8 cellular contexts compared by ENCODE assay signal in genomic region chr19:12791345-12792047, GRCh38. TPM values are rescaled to one million over a fixed set of nuclear protein-coding genes. Genes with fewer than 3 reads are reported as not detected.
A peak's percentile ranks its signal among the peaks of the same experiment; 100 is the strongest.
DNase-seq lines count a peak whose midpoint lies in the region; ATAC-seq, FAIRE-seq and TF ChIP-seq lines count a peak whose summit lies in the region.

Gene JUNB, plus strand, starts transcription at chr19:12791486. Its CDS starts 286 bp downstream, at chr19:12791772.

- TF ChIP-seq CTCF in OCI-LY7 (conservative IDR thresholded peaks at IDR 0.05; ENCODE audit: low read length) (no peak; the same call in 1 of the 2 replicates), endothelial cell of umbilical vein (IDR thresholded peaks at IDR 0.05; ENCODE audit: extremely low read depth in 1 of 2, insufficient read depth in 1 of 2, low read depth in 1 of 2, low read length in 2 of 2) (peak; percentile 4 to 12)

- dilution Hi-C loops in endothelial cell of umbilical vein (cut with MboI; ENCODE audit: extremely low pct_ligation_motif_present, low sequenced_read_pairs), result no loop called here

- H3K9me3 ChIP-seq in CD4-positive, CD25-positive, alpha-beta regulatory T cell (ENCODE audit: control insufficient read depth in 2 of 2, low read length in 2 of 2), result no peaks in the 10 kb centered on the region
- H3K9me3 ChIP-seq in OCI-LY7 (ENCODE audit: low read length), result no peaks in the 10 kb centered on the region
- no peaks in the 10 kb centered on the region for H3K9me3 ChIP-seq in endothelial cell of umbilical vein (replicated peaks; ENCODE audit: control insufficient read depth, insufficient read depth, low read length)

- H3K27ac ChIP-seq in CD4-positive, CD25-positive, alpha-beta regulatory T cell (ENCODE audit: insufficient read depth, low read length, poor library complexity, severe bottlenecking), result peak within 1 kb of the TSS; percentile 100
- H3K27ac ChIP-seq in OCI-LY7 (ENCODE audit: low read depth, low read length, poor library complexity, severe bottlenecking) (peak within 1 kb of the TSS; percentile 77), endothelial cell of umbilical vein (ENCODE audit: insufficient read depth, low read depth, low read length) (peak within 1 kb of the TSS; percentile 91)

- POLR2A ChIA-PET in OCI-LY7 (lab: Charles Lee) (interaction anchor here (1.2 to 2.2 kb wide), 4 partner anchors 9 to 15 kb away, joined by 4 to 10 read pairs (median 5); partner anchors contain the start of gene THSD8), endothelial cell of umbilical vein (lab: Charles Lee) (interaction anchor here (0.6 to 4.1 kb wide), 15 partner anchors 9 to 1212 kb away, joined by 3 to 94 read pairs (median 5); partner anchors contain the start of genes HOOK2, IER2 and STX10)

- intact Hi-C loops in OCI-LY7 (cut with micrococcal nuclease; ENCODE audit: unreplicated experiment), result loop anchor here (1.0 to 5.0 kb wide), 3 partner anchors 14 to 69 kb away; partner anchors contain the start of genes TNPO2 and TRIR
- intact Hi-C loops in endothelial cell of umbilical vein (cut with micrococcal nuclease), result loop anchor here (1.0 kb wide), 1 partner anchor 9 kb away; no protein-coding TSS in a partner anchor

- BruUV-seq in OCI-LY7 (replicated peaks; lab: Mats Ljungman, UMichigan) (no TSS peak), endothelial cell of umbilical vein (replicated peaks; lab: Mats Ljungman, UMichigan) (TSS peak; percentile 57)

- peak; percentile 94 for FAIRE-seq in endothelial cell of umbilical vein (lab: Jason Lieb, UNC)

- peaks cover 8% of the 10 kb centered on the region for H3K79me2 ChIP-seq in OCI-LY7 (ENCODE audit: insufficient read depth, low read depth, low read length)
- H3K79me2 ChIP-seq in endothelial cell of umbilical vein (ENCODE audit: control insufficient read depth, insufficient read depth, low read length), result peaks cover 14% of the 10 kb centered on the region

- H3K4me1 Mint-ChIP-seq in CD4-positive, CD25-positive, alpha-beta regulatory T cell, result peaks cover 9 to 48% (median 32%) of the 10 kb centered on the region in 4 donors

- H3K27me3 Mint-ChIP-seq in CD4-positive, CD25-positive, alpha-beta regulatory T cell, result peaks cover 27% of the 10 kb centered on the region

- peaks cover 60% of the 10 kb centered on the region for H3K4me1 ChIP-seq in CD4-positive, CD25-positive, alpha-beta regulatory T cell (ENCODE audit: control insufficient read depth, insufficient read depth, low read length, poor library complexity, severe bottlenecking)
- H3K4me1 ChIP-seq in OCI-LY7 (ENCODE audit: insufficient read depth, low read length, poor library complexity, severe bottlenecking) (peaks cover 48% of the 10 kb centered on the region), endothelial cell of umbilical vein (ENCODE audit: control insufficient read depth, extremely low read depth, insufficient read depth, low read length) (peaks cover 35% of the 10 kb centered on the region)

- H3K9me2 ChIP-seq in OCI-LY7 (ENCODE audit: insufficient read depth, low read length), result no peaks in the 10 kb centered on the region

- no peaks in the 10 kb centered on the region for H3K36me3 Mint-ChIP-seq in CD4-positive, CD25-positive, alpha-beta regulatory T cell

- peaks cover 0 to 14% (median 0%) of the 10 kb centered on the region in 7 donors for H3K9me3 Mint-ChIP-seq in CD4-positive, CD25-positive, alpha-beta regulatory T cell

- CTCF ChIA-PET in OCI-LY7 (lab: Charles Lee; ENCODE audit: unreplicated experiment) (interaction anchor here (0.6 to 2.8 kb wide), 3 partner anchors 13 to 25 kb away, joined by 3 to 20 read pairs (median 4); no protein-coding TSS in a partner anchor), endothelial cell of umbilical vein (lab: Charles Lee) (interaction anchor here (0.7 to 13.8 kb wide), 6 partner anchors 9 to 128 kb away, joined by 3 to 524 read pairs (median 14); partner anchors contain the start of gene HOOK2)

- H3K9ac ChIP-seq in endothelial cell of umbilical vein (replicated peaks; ENCODE audit: extremely low read depth, insufficient read depth, low read length), result peak within 1 kb of the TSS; percentile 74

- H4K20me1 ChIP-seq in OCI-LY7 (ENCODE audit: insufficient read depth, low read length) (no peaks in the 10 kb centered on the region; the same call in 1 of the 2 replicates), endothelial cell of umbilical vein (replicated peaks; ENCODE audit: control insufficient read depth, extremely low read depth, insufficient read depth, low read length) (no peaks in the 10 kb centered on the region)

- peak within 1 kb of the TSS; percentile 89 for H3K4me3 ChIP-seq in CD4-positive, CD25-positive, alpha-beta regulatory T cell (ENCODE audit: low read depth, low read length)
- H3K4me3 ChIP-seq in OCI-LY7 (ENCODE audit: low read depth, low read length, poor library complexity, severe bottlenecking) (peak within 1 kb of the TSS; percentile 84), endothelial cell of umbilical vein (replicated peaks in 1 of 3; ENCODE audit: insufficient read depth in 1 of 3, low read depth in 1 of 3, low read length in 3 of 3) (peak within 1 kb of the TSS; percentile 70 to 76 (median 71))

- TF ChIP-seq POLR2A in endothelial cell of umbilical vein (IDR thresholded peaks at IDR 0.05; ENCODE audit: low read depth, low read length), result peak; percentile 100

- peak; percentile 97 to 98 (median 98) for DNase-seq in CD4-positive, CD25-positive, alpha-beta regulatory T cell
- peak; percentile 97 for DNase-seq in HuH-7.5 (ENCODE audit: low spot score)
- DNase-seq in OCI-LY7 (ENCODE audit: low spot score), result peak; percentile 96
- DNase-seq in activated T-cell treated with anti-CD3 and anti-CD28 coated beads for 24 hours (ENCODE audit: low read depth), result peak; percentile 95
- DNase-seq in endothelial cell of umbilical vein (ENCODE audit: low read depth, low spot score), result peak; percentile 98
- peak; percentile 95 for DNase-seq in middle frontal gyrus (ENCODE audit: extremely low spot score, low spot score)
- DNase-seq in stimulated activated CD8-positive, alpha-beta memory T cell treated with anti-CD3 and anti-CD28 coated beads, Interleukin-2, amount 100 ng/mL, for 1 hour (ENCODE audit: low read depth in 2 of 2), result peak; percentile 95

- H3K4me2 ChIP-seq in OCI-LY7 (ENCODE audit: low read length) (peak within 1 kb of the TSS; percentile 95), endothelial cell of umbilical vein (ENCODE audit: insufficient read depth, low read length) (peak within 1 kb of the TSS; percentile 61)

- peak within 1 kb of the TSS; percentile 95 to 100 (median 97) for H3K4me3 Mint-ChIP-seq in CD4-positive, CD25-positive, alpha-beta regulatory T cell

- no peaks in the 10 kb centered on the region for H3K36me3 ChIP-seq in CD4-positive, CD25-positive, alpha-beta regulatory T cell (ENCODE audit: control insufficient read depth, insufficient read depth, low read length)
- H3K36me3 ChIP-seq in OCI-LY7 (ENCODE audit: insufficient read depth, low read length), result no peaks in the 10 kb centered on the region
- no peaks in the 10 kb centered on the region for H3K36me3 ChIP-seq in endothelial cell of umbilical vein (ENCODE audit: control insufficient read depth in 2 of 2, extremely low read depth in 1 of 2, insufficient read depth in 2 of 2, low read length in 2 of 2)

- H3K27me3 ChIP-seq in CD4-positive, CD25-positive, alpha-beta regulatory T cell (ENCODE audit: control insufficient read depth, insufficient read depth, low read length), result no peaks in the 10 kb centered on the region
- H3K27me3 ChIP-seq in endothelial cell of umbilical vein (ENCODE audit: control insufficient read depth in 2 of 2, insufficient read depth in 2 of 2, low read length in 2 of 2), result no peaks in the 10 kb centered on the region

- peak; percentile 48 to 49 for ATAC-seq in CD4-positive, CD25-positive, alpha-beta regulatory T cell (ENCODE audit: low read depth in 2 of 2)
- peak; percentile 21 for ATAC-seq in GM19452 (IDR thresholded peaks at IDR 0.05; ENCODE audit: unreplicated experiment)

- peak within 1 kb of the TSS; percentile 99 to 100 (median 99) for H3K27ac Mint-ChIP-seq in CD4-positive, CD25-positive, alpha-beta regulatory T cell

- H2AFZ ChIP-seq in OCI-LY7 (ENCODE audit: low read length) (peak within 1 kb of the TSS; percentile 35; the same call in 1 of the 2 replicates), endothelial cell of umbilical vein (ENCODE audit: low read depth, low read length) (peak within 1 kb of the TSS; percentile 71)

- no peaks in the 10 kb centered on the region for H3K9me1 ChIP-seq in endothelial cell of umbilical vein (replicated peaks; ENCODE audit: control insufficient read depth, extremely low read depth, insufficient read depth, low read length)

TF ChIP-seq in endothelial cell of umbilical vein, 7 proteins besides CTCF, POLR2A, EP300 and RAD21:
- peak; percentile 100 for TF ChIP-seq POLR2AphosphoS5 (IDR thresholded peaks at IDR 0.05; ENCODE audit: insufficient read depth, low read depth, low read length)
- TF ChIP-seq MYC (IDR thresholded peaks at IDR 0.05; ENCODE audit: low read depth, low read length), result peak; percentile 7
- TF ChIP-seq JUN (IDR thresholded peaks at IDR 0.05; ENCODE audit: borderline replicate concordance, insufficient read depth, insufficient read length, low read depth), result no peak
- TF ChIP-seq, protein P1, sequence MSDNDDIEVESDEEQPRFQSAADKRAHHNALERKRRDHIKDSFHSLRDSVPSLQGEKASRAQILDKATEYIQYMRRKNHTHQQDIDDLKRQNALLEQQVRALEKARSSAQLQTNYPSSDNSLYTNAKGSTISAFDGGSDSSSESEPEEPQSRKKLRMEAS (IDR thresholded peaks at IDR 0.05; ENCODE audit: insufficient read depth, insufficient read length), result peak; percentile 2
- TF ChIP-seq FOS (IDR thresholded peaks at IDR 0.05; ENCODE audit: borderline replicate concordance, insufficient read depth, low read length), result peak; percentile 23
- no peak for TF ChIP-seq EZH2 (IDR thresholded peaks at IDR 0.05; ENCODE audit: borderline replicate concordance, low read depth, low read length, severe bottlenecking)
- no peak for TF ChIP-seq GATA2 (IDR thresholded peaks at IDR 0.05; ENCODE audit: insufficient read depth, insufficient read length, low read depth, low read length)

RNA-seq across cellular contexts. Expression of gene JUNB, which starts in this region (rescaled TPM):
- total RNA-seq in CD4-positive, CD25-positive, alpha-beta regulatory T cell, result 2,802 TPM
- 100 to 1,000 TPM; 582 to 986 (median 765) TPM for polyA plus RNA-seq in CD4-positive, CD25-positive, alpha-beta regulatory T cell
- 43.7 and 45.5 TPM in 2 replicates for total RNA-seq in OCI-LY7 (2014; rRNA removed; shearing (Covaris generic))
- 31.8 TPM in 2 replicates for total RNA-seq in OCI-LY7 (2022)
- 22.8 and 31.6 TPM in 2 replicates for total RNA-seq in endothelial cell of umbilical vein
- polyA plus RNA-seq in endothelial cell of umbilical vein, result 72.9 and 74.4 TPM in 2 replicates
- 26.6 and 63.6 TPM in 2 replicates for polyA plus RNA-seq in endothelial cell of umbilical vein (2011; cell fraction: cytosol; rRNA removed)
- 92.2 and 120 TPM in 2 replicates for polyA plus RNA-seq in endothelial cell of umbilical vein (2011; cell fraction: nucleus; rRNA removed)
- polyA plus RNA-seq in endothelial cell of umbilical vein (2012), result 11.7 and 24.3 TPM in 2 replicates
- polyA minus RNA-seq in endothelial cell of umbilical vein, result 12.4 and 15.3 TPM in 2 replicates
- polyA minus RNA-seq in endothelial cell of umbilical vein (2011; cell fraction: cytosol; rRNA and poly(A)+ RNA removed), result 126 TPM
- 21.6 and 61.5 TPM in 2 replicates for polyA minus RNA-seq in endothelial cell of umbilical vein (2011; cell fraction: nucleus; rRNA and poly(A)+ RNA removed)

Comparison
In these comparisons a context has a peak if more than half of its experiments do, and no peak if none do; other contexts are left out.
1. Peak in every context shown above with its lines: DNase-seq, ATAC-seq, H3K4me3 ChIP-seq and H3K27ac ChIP-seq.
2. RNA of gene JUNB (total RNA-seq): 2,802 TPM in CD4-positive, CD25-positive, alpha-beta regulatory T cell (single experiment); 31.8 to 45.5 TPM in OCI-LY7 and 22.8 to 31.6 TPM in endothelial cell of umbilical vein; every median in the first group is over 10 times any median in the second.
3. RNA of gene JUNB (polyA plus RNA-seq): 582 to 986 TPM in CD4-positive, CD25-positive, alpha-beta regulatory T cell; 11.7 to 120 TPM in endothelial cell of umbilical vein; every median in the first group is over 4 times any median in the second.